Comparison of ENCODE assay signal across 21 cellular contexts in the genomic region with DNA sequence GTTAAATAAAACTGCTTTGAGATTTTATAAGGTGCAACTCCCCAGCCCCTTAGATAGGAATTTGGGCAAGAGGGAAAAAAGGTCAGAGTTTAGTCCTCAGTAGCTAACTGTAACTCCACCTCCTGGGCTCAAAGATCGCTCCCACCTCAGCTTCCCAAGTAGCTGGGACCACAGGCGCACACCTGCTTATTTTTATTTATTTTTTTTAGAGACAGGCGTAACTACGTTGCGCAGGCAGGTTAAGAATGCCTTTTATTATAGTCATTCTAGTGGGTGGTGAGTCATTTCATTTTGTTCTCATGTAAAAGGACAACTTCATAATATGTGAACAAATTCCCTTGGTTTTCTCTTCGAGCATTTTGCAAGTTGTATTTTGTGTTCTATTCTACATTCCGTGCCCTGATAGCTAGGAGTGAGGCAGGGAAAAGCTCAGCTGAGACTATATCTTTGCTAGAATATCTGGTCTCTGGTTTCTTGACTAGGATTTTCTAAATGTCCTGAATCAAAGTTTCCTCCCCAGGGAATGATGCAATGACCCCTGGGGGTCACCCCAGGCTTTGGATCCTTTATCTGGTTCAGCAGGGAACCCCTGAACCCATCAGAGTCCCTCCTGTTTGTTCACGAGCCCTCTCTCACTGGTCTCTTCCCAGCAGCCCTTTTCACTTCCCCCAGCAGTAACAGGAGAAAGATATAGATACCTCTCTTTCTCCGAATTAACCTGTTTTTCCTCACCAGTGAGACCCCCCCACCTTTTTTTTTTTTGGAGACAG. TPM values are rescaled to one million over a fixed set of nuclear protein-coding genes. Genes with fewer than 3 reads are reported as not detected.
A peak's percentile ranks its signal among the peaks of the same experiment; 100 is the strongest.
DNase-seq lines count a peak whose midpoint lies in the region; ATAC-seq and TF ChIP-seq lines count a peak whose summit lies in the region.
"Had no signal": no experiment of that assay in that cellular context is flagged by ENCODE, and none has a peak within 500 bp of the region (broad histone marks: within the 10 kb centered on the region; RNA-seq: fewer than 3 reads in every experiment).

No MANE protein-coding gene starts in this region.

- DNase-seq in A172 (ENCODE audit: low spot score), result peak; percentile 56
- DNase-seq in IMR-90, result peak; percentile 46
- DNase-seq in mammary epithelial cell, result peak; percentile 82
- DNase-seq in kidney tubule cell (ENCODE audit: low spot score), result peak; percentile 68
- DNase-seq in tibial nerve (ENCODE audit: low spot score in 2 of 2), result no peak
- DNase-seq in glutamatergic neuron, result no peak
- DNase-seq in ecto neural progenitor cell (ENCODE audit: low spot score), result no peak
- DNase-seq in GM19238 (ENCODE audit: insufficient read length, low spot score), result no peak
- DNase-seq: ACHN; activated B cell treated with CpG ODN at 0.5 μM for 24 hours; activated gamma-delta T cell treated with Interleukin-2 at 50 U/mL for 16 hours; CD4-positive, alpha-beta T cell; DND-41; mesenchymal stem cell; NCI-H187; NCI-H446 treated with DMSO at 0.1 percent for 48 hours; stimulated activated CD4-positive, alpha-beta T cell treated with anti-CD3 and anti-CD28 coated beads, Interleukin-15, amount 100 ng/mL, for 24 hours had no signal

- no peak overlapping the region for H4K91ac ChIP-seq in IMR-90 (ENCODE audit: insufficient read depth, low read depth, low read length)

- H3K56ac ChIP-seq in IMR-90 (ENCODE audit: extremely low read depth, insufficient read depth, low read length), result no peak overlapping the region

- H4K8ac ChIP-seq in IMR-90 (ENCODE audit: low read depth in 2 of 2, low read length in 2 of 2), result no peak overlapping the region

- BruUV-seq in IMR-90 (replicated peaks; lab: Mats Ljungman, UMichigan) (no TSS peak), mammary epithelial cell (replicated peaks; lab: Mats Ljungman, UMichigan) (no TSS peak)

- TF ChIP-seq EP300 in tibial nerve (IDR thresholded peaks at IDR 0.05), result no peak

- TF ChIP-seq POLR2A in IMR-90 (IDR thresholded peaks at IDR 0.05; ENCODE audit: low read depth, low read length), result no peak
- TF ChIP-seq POLR2A in tibial nerve (IDR thresholded peaks at IDR 0.05), result no peak

- H3K9me3 Mint-ChIP-seq in glutamatergic neuron (ENCODE audit: unreplicated experiment), result no peaks in the 10 kb centered on the region
- H3K9me3 Mint-ChIP-seq: activated B cell treated with CpG ODN at 0.5 μM for 24 hours; CD4-positive, alpha-beta T cell; nephron; stimulated activated naive CD8-positive, alpha-beta T cell treated with anti-CD3 and anti-CD28 coated beads, Interleukin-15, Interleukin-2, amounts not matched to agents 100 ng/mL and 50 ng/mL, for 24 hours had no signal

- H3K79me1 ChIP-seq in IMR-90 (ENCODE audit: low read depth in 1 of 2, low read length in 2 of 2), result peaks cover 7 to 15% of the 10 kb centered on the region in 2 experiments; a peak in 3 of 4 replicates

- no peak overlapping the region for H3K14ac ChIP-seq in IMR-90 (replicated peaks; ENCODE audit: low read depth, low read length)

- H3K23ac ChIP-seq in IMR-90 (ENCODE audit: low read depth, low read length), result no peak overlapping the region

- H3K9ac ChIP-seq in IMR-90 (ENCODE audit: low read depth, low read length) (no peak overlapping the region), mammary epithelial cell (ENCODE audit: insufficient read depth, low read length) (peak overlapping the region; percentile 35)

- intact Hi-C loops in IMR-90 (cut with micrococcal nuclease), result no loop called here
- intact Hi-C loops in mammary epithelial cell (cut with micrococcal nuclease), result loop anchor here (2.0 kb wide), 2 partner anchors 59 to 279 kb away; no protein-coding TSS in a partner anchor

- no peak overlapping the region for H2AK5ac ChIP-seq in IMR-90 (ENCODE audit: low read depth, low read length)

- no peak overlapping the region for H2BK15ac ChIP-seq in IMR-90 (ENCODE audit: low read depth, low read length)

- no peak overlapping the region for H4K5ac ChIP-seq in IMR-90 (ENCODE audit: low read depth, low read length)

- no peak overlapping the region for H2AK9ac ChIP-seq in IMR-90 (replicated peaks; ENCODE audit: low read depth, low read length, poor library complexity)

- no peak overlapping the region for H2BK5ac ChIP-seq in IMR-90 (ENCODE audit: low read depth, low read length, poor library complexity, severe bottlenecking)

- no peaks in the 10 kb centered on the region for H3K36me3 Mint-ChIP-seq in glutamatergic neuron (ENCODE audit: unreplicated experiment)

- WGBS in IMR-90 (ENCODE audit: extremely low coverage in 2 of 2, insufficient read length in 1 of 2), 2 experiments, result 41% methylated on average over 3 of the region's 9 CpGs; no CpG with 5 or more reads in 1 of the 2 experiments
- 35% methylated on average over 6 of the region's 9 CpGs for WGBS in mammary epithelial cell (ENCODE audit: low coverage, missing lambda C conversion rate)
- 71 to 75% methylated on average over 9 of the region's 9 CpGs for WGBS in tibial nerve, 2 donors

- no peak overlapping the region for H3K4me3 Mint-ChIP-seq in glutamatergic neuron (ENCODE audit: unreplicated experiment)
- H3K4me3 Mint-ChIP-seq: activated B cell treated with CpG ODN at 0.5 μM for 24 hours; CD4-positive, alpha-beta T cell; nephron; stimulated activated naive CD8-positive, alpha-beta T cell treated with anti-CD3 and anti-CD28 coated beads, Interleukin-15, Interleukin-2, amounts not matched to agents 100 ng/mL and 50 ng/mL, for 24 hours had no signal

- H3K18ac ChIP-seq in IMR-90 (ENCODE audit: low read depth, low read length), result no peak overlapping the region

- CTCF ChIA-PET in IMR-90 (lab: Yijun Ruan, JAX) (interaction anchor here (0.7 kb wide), 1 partner anchor 336 kb away, joined by 3 read pairs; no protein-coding TSS in a partner anchor), mammary epithelial cell (lab: Charles Lee; ENCODE audit: low non-redundant PET) (no interaction called here)

- H2AFZ ChIP-seq in IMR-90 (replicated peaks; ENCODE audit: low read length, poor library complexity), result no peak overlapping the region
- H2AFZ ChIP-seq in mammary epithelial cell (ENCODE audit: low read depth, low read length), result no peak overlapping the region

- H3K4me1 Mint-ChIP-seq in glutamatergic neuron (ENCODE audit: low read depth, unreplicated experiment), result peaks cover 14% of the 10 kb centered on the region

- H3K4me1 ChIP-seq in IMR-90 (ENCODE audit: control insufficient read depth, insufficient read depth, low read length) (peaks cover 5% of the 10 kb centered on the region), mammary epithelial cell (ENCODE audit: insufficient read depth, low read length) (peaks cover 12% of the 10 kb centered on the region), tibial nerve (peaks cover 0 to 20% (median 8%) of the 10 kb centered on the region in 4 donors)

- no peak overlapping the region for H3K27ac Mint-ChIP-seq in glutamatergic neuron (ENCODE audit: unreplicated experiment)
- H3K27ac Mint-ChIP-seq: activated B cell treated with CpG ODN at 0.5 μM for 24 hours; nephron; stimulated activated naive CD8-positive, alpha-beta T cell treated with anti-CD3 and anti-CD28 coated beads, Interleukin-15, Interleukin-2, amounts not matched to agents 100 ng/mL and 50 ng/mL, for 24 hours had no signal

- dilution Hi-C loops in IMR-90 (cut with HindIII; ENCODE audit: low sequenced_read_pairs, unreplicated experiment), result no loop called here
- dilution Hi-C loops in mammary epithelial cell (cut with HindIII; ENCODE audit: low sequenced_read_pairs), result no loop called here

- H3K9me3 ChIP-seq in IMR-90 (ENCODE audit: control insufficient read depth, insufficient read depth, low read length) (no peaks in the 10 kb centered on the region), mammary epithelial cell (replicated peaks; ENCODE audit: insufficient read depth, low read length) (no peaks in the 10 kb centered on the region), tibial nerve (no peaks in the 10 kb centered on the region)
- H3K9me3 ChIP-seq: HAP-1 had no signal

- H3K4me3 ChIP-seq in IMR-90 (ENCODE audit: insufficient read depth, low read depth, low read length) (no peak overlapping the region), mammary epithelial cell (replicated peaks in 1 of 3; ENCODE audit: insufficient read depth in 1 of 3, low read depth in 2 of 3, low read length in 3 of 3) (no peak overlapping the region), tibial nerve (no peak overlapping the region)
- H3K4me3 ChIP-seq: HAP-1 had no signal

- TF ChIP-seq RAD21 in IMR-90 (IDR thresholded peaks at IDR 0.05; ENCODE audit: low read length), result no peak

- ATAC-seq in IMR-90 (ENCODE audit: low read depth), result no peak
- ATAC-seq: Right ventricle myocardium inferior had no signal

- no peaks in the 10 kb centered on the region for H3K79me2 ChIP-seq in mammary epithelial cell (ENCODE audit: insufficient read depth, low read length)

- in situ Hi-C loops in IMR-90 (cut with MboI; ENCODE audit: low sequenced_read_pairs) (no loop called here), mammary epithelial cell (cut with MboI; ENCODE audit: low sequenced_read_pairs in 2 of 2) (no loop called here)

- no peak overlapping the region for H3K4ac ChIP-seq in IMR-90 (ENCODE audit: low read depth, low read length)

- H3K27me3 ChIP-seq in IMR-90 (ENCODE audit: control insufficient read depth, insufficient read depth, low read length), result no peaks in the 10 kb centered on the region
- no peaks in the 10 kb centered on the region for H3K27me3 ChIP-seq in mammary epithelial cell (ENCODE audit: insufficient read depth, low read length)
- no peaks in the 10 kb centered on the region for H3K27me3 ChIP-seq in tibial nerve

- no peak overlapping the region for H2BK20ac ChIP-seq in IMR-90 (ENCODE audit: low read depth, low read length)

- POLR2A ChIA-PET in IMR-90 (lab: Charles Lee; ENCODE audit: unreplicated experiment), result no interaction called here

- 0 out of 2 replicates have a peak, but pooled peaks cover 4% of the 10 kb centered on the region for H3K9me1 ChIP-seq in IMR-90 (ENCODE audit: insufficient read depth, low read length)

- H3K36me3 ChIP-seq in IMR-90 (ENCODE audit: control insufficient read depth, insufficient read depth, low read length), result peaks cover 7% of the 10 kb centered on the region; the same call in 1 of the 2 replicates
- no peaks in the 10 kb centered on the region for H3K36me3 ChIP-seq in mammary epithelial cell (ENCODE audit: insufficient read depth, low read length)
- peaks cover 0 to 43% (median 0%) of the 10 kb centered on the region in 3 donors for H3K36me3 ChIP-seq in tibial nerve

- no peaks in the 10 kb centered on the region for H3K27me3 Mint-ChIP-seq in glutamatergic neuron (ENCODE audit: unreplicated experiment)
- H3K27me3 Mint-ChIP-seq: activated B cell treated with CpG ODN at 0.5 μM for 24 hours; CD4-positive, alpha-beta T cell; stimulated activated naive CD8-positive, alpha-beta T cell treated with anti-CD3 and anti-CD28 coated beads, Interleukin-15, Interleukin-2, amounts not matched to agents 100 ng/mL and 50 ng/mL, for 24 hours had no signal

- no peak overlapping the region for H2BK120ac ChIP-seq in IMR-90 (ENCODE audit: low read depth, low read length)

- TF ChIP-seq CTCF in IMR-90 (conservative IDR thresholded peaks at IDR 0.05; ENCODE audit: low read depth, low read length) (no peak), mammary epithelial cell (conservative IDR thresholded peaks at IDR 0.05 in 1 of 2, IDR thresholded peaks at IDR 0.05 in 1 of 2; ENCODE audit: extremely low read depth in 1 of 2, insufficient read depth in 1 of 2, low read depth in 1 of 2, low read length in 2 of 2) (no peak), tibial nerve (IDR thresholded peaks at IDR 0.05) (no peak), glutamatergic neuron (IDR thresholded peaks at IDR 0.05; ENCODE audit: partially characterized antibody, unreplicated experiment) (no peak)

- H3K4me2 ChIP-seq in IMR-90 (ENCODE audit: low read depth, low read length), result no peak overlapping the region
- peak overlapping the region; percentile 37 for H3K4me2 ChIP-seq in mammary epithelial cell (ENCODE audit: insufficient read depth, low read depth, low read length)

- H3K27ac ChIP-seq in IMR-90 (ENCODE audit: insufficient read depth, low read length), result no peak overlapping the region
- peak overlapping the region; percentile 71 for H3K27ac ChIP-seq in mammary epithelial cell (ENCODE audit: insufficient read depth, low read depth, low read length)
- no peak overlapping the region for H3K27ac ChIP-seq in tibial nerve

- peaks cover 4% of the 10 kb centered on the region; the same call in 1 of the 2 replicates for H4K20me1 ChIP-seq in IMR-90 (ENCODE audit: insufficient read depth, low read length)
- H4K20me1 ChIP-seq in mammary epithelial cell (ENCODE audit: insufficient read depth, low read length), result no peaks in the 10 kb centered on the region

RNA-seq across cellular contexts. Expression of a gene that starts 14.4 kb away (rescaled TPM):
- total RNA-seq in A172 (2014; rRNA removed; shearing (Covaris generic)), result 35.5 and 47.1 TPM in 2 replicates
- total RNA-seq in IMR-90 (2012; rRNA removed) (27.4 and 30.6 TPM in 2 replicates), mammary epithelial cell (10 to 100 TPM; 27.7 to 36.0 TPM), tibial nerve (10 to 100 TPM; 33.5 to 54.0 (median 40.9) TPM), glutamatergic neuron (ENCODE audit: unreplicated experiment) (58.6 TPM)
- polyA plus RNA-seq in IMR-90 (2012; rRNA removed) (34.5 and 35.5 TPM in 2 replicates), mammary epithelial cell (36.2 TPM)
- polyA plus RNA-seq in IMR-90 (2012; cell fraction: cytosol; rRNA removed), result 54.5 and 74.3 TPM in 2 replicates
- 33.7 and 52.5 TPM in 2 replicates for polyA plus RNA-seq in IMR-90 (2012; cell fraction: nucleus; rRNA removed; ENCODE audit: low replicate concordance)
- 53.7 TPM for polyA minus RNA-seq in mammary epithelial cell

Comparison
In these comparisons a context has a peak if more than half of its experiments do, and no peak if none do; other contexts are left out.
1. DNase-seq: peak in A172 (single experiment), IMR-90 (single experiment), mammary epithelial cell (single experiment) and kidney tubule cell (single experiment); none in tibial nerve (0 of 2), glutamatergic neuron (single experiment), ecto neural progenitor cell (single experiment) and GM19238 (single experiment).